Comparison of ENCODE assay signal across 1 cellular context in the genomic region with DNA sequence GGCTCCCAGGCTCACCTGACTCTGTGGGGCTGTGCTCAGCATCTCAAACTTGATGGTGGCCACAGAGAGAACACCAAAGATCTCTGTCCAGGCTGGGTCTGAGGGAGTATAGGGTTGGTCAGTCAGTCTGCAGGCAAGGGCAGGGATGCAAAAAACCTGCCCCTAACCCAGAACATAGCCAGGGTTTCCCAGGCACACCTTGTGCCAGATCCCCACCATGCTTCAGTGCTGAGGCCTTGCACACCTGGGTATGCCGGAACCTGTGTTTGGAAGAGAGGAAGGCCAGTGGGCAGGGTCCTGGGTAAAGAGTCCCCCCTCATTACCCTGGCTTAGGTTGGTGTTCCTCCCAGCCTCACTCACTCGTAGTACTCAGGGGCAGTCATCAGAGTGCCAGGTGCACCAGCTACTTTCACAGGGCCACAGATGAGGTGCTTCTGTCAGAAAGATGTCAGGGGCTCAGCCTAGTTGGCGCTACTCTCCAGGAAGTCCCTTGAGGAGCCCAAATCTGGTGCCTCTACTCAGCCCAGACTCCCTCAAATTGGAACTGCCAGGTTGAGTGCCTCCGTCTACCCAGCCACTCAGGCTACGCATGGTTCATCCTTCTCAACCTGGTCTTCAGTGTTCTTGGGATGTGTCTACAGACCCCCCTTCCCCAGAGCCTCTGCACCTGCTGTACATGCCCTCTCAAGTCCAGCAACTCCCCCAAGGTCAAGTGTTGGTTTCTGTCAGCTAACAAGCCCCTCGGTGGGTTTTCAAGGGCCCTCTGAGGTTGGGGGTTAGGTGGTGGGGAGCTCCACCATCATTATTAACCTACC.
TF ChIP-seq lines count a peak whose summit lies in the region.

No MANE protein-coding gene starts in this region.

TF ChIP-seq in A549, 52 proteins besides CTCF, POLR2A, EP300 and RAD21 (continued from another document):
- TF ChIP-seq, protein P1, sequence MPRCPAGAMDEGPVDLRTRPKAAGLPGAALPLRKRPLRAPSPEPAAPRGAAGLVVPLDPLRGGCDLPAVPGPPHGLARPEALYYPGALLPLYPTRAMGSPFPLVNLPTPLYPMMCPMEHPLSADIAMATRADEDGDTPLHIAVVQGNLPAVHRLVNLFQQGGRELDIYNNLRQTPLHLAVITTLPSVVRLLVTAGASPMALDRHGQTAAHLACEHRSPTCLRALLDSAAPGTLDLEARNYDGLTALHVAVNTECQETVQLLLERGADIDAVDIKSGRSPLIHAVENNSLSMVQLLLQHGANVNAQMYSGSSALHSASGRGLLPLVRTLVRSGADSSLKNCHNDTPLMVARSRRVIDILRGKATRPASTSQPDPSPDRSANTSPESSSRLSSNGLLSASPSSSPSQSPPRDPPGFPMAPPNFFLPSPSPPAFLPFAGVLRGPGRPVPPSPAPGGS (IDR thresholded peaks at IDR 0.05) = no peak
